ENCODE assay signal across 18 cellular contexts in genomic region chr13:93066187-93066586, GRCh38.
DNase-seq lines count a peak whose midpoint lies in the region; ATAC-seq, FAIRE-seq and TF ChIP-seq lines count a peak whose summit lies in the region.
"Had no signal": no experiment of that assay in that cellular context is flagged by ENCODE, and none has a peak within 500 bp of the region (broad histone marks: within the 10 kb centered on the region; RNA-seq: fewer than 3 reads in every experiment).

No MANE protein-coding gene starts in this region.

- H3K9ac ChIP-seq in SK-N-SH, result no peak overlapping the region
- H3K9ac ChIP-seq: KMS-11 had no signal

- DNase-seq in SK-N-SH, result no peak
- DNase-seq in adrenal gland, result peak; percentile 33 to 71 (median 55)
- peak; percentile 71 for DNase-seq in fibroblast of villous mesenchyme (ENCODE audit: low read depth)
- peak; percentile 6 for DNase-seq in urothelium cell line (ENCODE audit: low spot score)
- DNase-seq in stimulated activated CD4-positive, alpha-beta T cell treated with anti-CD3 and anti-CD28 coated beads, Interleukin-2, amount 100 ng/mL, for 48 hours, result no peak
- DNase-seq: activated B cell treated with CpG ODN at 0.5 μM for 24 hours; CD4-positive, alpha-beta memory T cell; effector CD8-positive, alpha-beta T cell; midbrain; NCI-H1694 treated with DMSO at 0.1 percent for 48 hours; NCI-H524 treated with DMSO at 0.1 percent for 48 hours; nucleus accumbens had no signal

- peak overlapping the region in 1 of 2 experiments; percentile 50; a peak in 2 of 4 replicates for H3K27ac ChIP-seq in SK-N-SH (ENCODE audit: low read depth in 2 of 2, low read length in 1 of 2)
- peak overlapping the region in 3 of 5 donors; percentile 13 to 61 (median 40) for H3K27ac ChIP-seq in adrenal gland
- H3K27ac ChIP-seq: 22Rv1, KMS-11 had no signal

- WGBS in SK-N-SH (ENCODE audit: low lambda C conversion rate), result 33% methylated on average over 4 of the region's 4 CpGs
- 32 to 51% (median 48%) methylated on average over 4 of the region's 4 CpGs for WGBS in adrenal gland, 4 donors

- H3K27me3 ChIP-seq in SK-N-SH (ENCODE audit: insufficient read depth) (no peaks in the 10 kb centered on the region), adrenal gland (no peaks in the 10 kb centered on the region)

- TF ChIP-seq POLR2A in adrenal gland (IDR thresholded peaks at IDR 0.05), result no peak

- no peaks in the 10 kb centered on the region for H3K9me3 ChIP-seq in SK-N-SH
- H3K9me3 ChIP-seq in adrenal gland (replicated peaks in 1 of 3), result no peaks in the 10 kb centered on the region

- POLR2A ChIA-PET in SK-N-SH (lab: Yijun Ruan, JAX), result no interaction called here

- no peak overlapping the region for H3K4me2 ChIP-seq in SK-N-SH
- H3K4me2 ChIP-seq: KMS-11 had no signal

- TF ChIP-seq EP300 in SK-N-SH (IDR thresholded peaks at IDR 0.05; ENCODE audit: borderline replicate concordance in 1 of 2, low read depth in 1 of 2, low read length in 1 of 2), result no peak

- intact Hi-C loops in adrenal gland (cut with DNase I), result no loop called here

- H3K4me1 ChIP-seq in SK-N-SH (ENCODE audit: control insufficient read depth in 1 of 2, insufficient read depth in 2 of 2, low read depth in 1 of 2, low read length in 1 of 2), result no peaks in the 10 kb centered on the region; a peak in 1 of 4 replicates
- H3K4me1 ChIP-seq in adrenal gland (replicated peaks in 1 of 2), result peaks cover 0 to 2% of the 10 kb centered on the region in 2 donors

- TF ChIP-seq RAD21 in SK-N-SH (IDR thresholded peaks at IDR 0.05; ENCODE audit: low read length), result no peak

- CTCF ChIA-PET in SK-N-SH (lab: Yijun Ruan, JAX), result interaction anchor here (1.1 kb wide), 1 partner anchor 879 kb away, joined by 4 read pairs; no protein-coding TSS in a partner anchor

- FAIRE-seq in urothelium cell line (lab: Jason Lieb, UNC), result no peak
- FAIRE-seq: GM12892 had no signal

- ATAC-seq in SK-N-SH treated with all-trans-retinoic acid at 6 μM for 48 hours, result no peak; the same call in 2 of the 3 replicates
- ATAC-seq in GM18873 (IDR thresholded peaks at IDR 0.05; ENCODE audit: low FRiP score, unreplicated experiment), result no peak
- no peak for ATAC-seq in HG03439 (IDR thresholded peaks at IDR 0.05; ENCODE audit: unreplicated experiment)

- no peaks in the 10 kb centered on the region for H4K20me1 ChIP-seq in SK-N-SH (ENCODE audit: insufficient read depth)

- no peaks in the 10 kb centered on the region for H3K36me3 ChIP-seq in SK-N-SH (replicated peaks in 1 of 2; ENCODE audit: control insufficient read depth in 1 of 2, insufficient read depth in 2 of 2, low read length in 1 of 2)
- no peaks in the 10 kb centered on the region for H3K36me3 ChIP-seq in adrenal gland (replicated peaks in 1 of 2)

- no peaks in the 10 kb centered on the region for H3K79me2 ChIP-seq in SK-N-SH (ENCODE audit: insufficient read depth)

- no peak overlapping the region for H3K4me3 ChIP-seq in SK-N-SH (ENCODE audit: low read depth in 2 of 2, low read length in 1 of 2)
- no peak overlapping the region for H3K4me3 ChIP-seq in adrenal gland
- H3K4me3 ChIP-seq in fibroblast of villous mesenchyme (ENCODE audit: low read depth, low read length), result no peak overlapping the region

- H3F3A ChIP-seq in SK-N-SH (replicated peaks; ENCODE audit: insufficient read depth), result no peaks in the 10 kb centered on the region

- H2AFZ ChIP-seq in SK-N-SH (ENCODE audit: low read depth), result peak overlapping the region; percentile 66; the same call in 1 of the 2 replicates

- H3K9me2 ChIP-seq in SK-N-SH, result no peaks in the 10 kb centered on the region

- no peak for TF ChIP-seq CTCF in SK-N-SH (IDR thresholded peaks at IDR 0.05)
- no peak for TF ChIP-seq CTCF in adrenal gland (IDR thresholded peaks at IDR 0.05)
- TF ChIP-seq CTCF in fibroblast of villous mesenchyme (IDR thresholded peaks at IDR 0.05; ENCODE audit: insufficient read depth, low read depth, low read length), result no peak

TF ChIP-seq in SK-N-SH, 30 proteins besides CTCF, POLR2A, EP300 and RAD21 (continues in another document):
- TF ChIP-seq RCOR1 (IDR thresholded peaks at IDR 0.05; ENCODE audit: low read length) (no peak), TCF12 (IDR thresholded peaks at IDR 0.05) (0 out of 2 replicates have a peak, but pooled peaks have one; percentile 4), FOSL2 (IDR thresholded peaks at IDR 0.05; ENCODE audit: borderline replicate concordance, low read depth) (peak; percentile 26; the same call in 1 of the 2 replicates), REST (IDR thresholded peaks at IDR 0.05; ENCODE audit: low read depth, low read length) (no peak)

TF ChIP-seq in SK-N-SH treated with all-trans-retinoic acid at 6 μM for 48 hours, 23 proteins besides CTCF, POLR2A, EP300 and RAD21:
- TF ChIP-seq PATZ1 (CRISPR knock-in tag; IDR thresholded peaks at IDR 0.05; ENCODE audit: borderline replicate concordance) (no peak), ZFP30 (CRISPR knock-in tag; IDR thresholded peaks at IDR 0.05) (no peak), ESRRG (CRISPR knock-in tag; IDR thresholded peaks at IDR 0.05) (no peak), TSHZ2 (CRISPR knock-in tag; IDR thresholded peaks at IDR 0.05) (no peak), RARB (CRISPR knock-in tag; IDR thresholded peaks at IDR 0.05) (no peak), CREB5 (CRISPR knock-in tag; IDR thresholded peaks at IDR 0.05; ENCODE audit: low read depth) (no peak), ZNF70 (CRISPR knock-in tag; IDR thresholded peaks at IDR 0.05) (no peak), ARNTL (CRISPR knock-in tag; IDR thresholded peaks at IDR 0.05; ENCODE audit: borderline replicate concordance, low read depth) (no peak), TOX (CRISPR knock-in tag; IDR thresholded peaks at IDR 0.05; ENCODE audit: borderline replicate concordance) (no peak), TCF4 (CRISPR knock-in tag; IDR thresholded peaks at IDR 0.05; ENCODE audit: borderline replicate concordance) (no peak), SNAI2 (CRISPR knock-in tag; IDR thresholded peaks at IDR 0.05) (no peak), ZNF565 (CRISPR knock-in tag; conservative IDR thresholded peaks at IDR 0.05; ENCODE audit: low read depth) (no peak), CSRNP3 (CRISPR knock-in tag; IDR thresholded peaks at IDR 0.05) (no peak)

Comparison
In these comparisons a context has a peak if more than half of its experiments do, and no peak if none do; other contexts are left out.
1. DNase-seq: peak in adrenal gland (7 of 7), fibroblast of villous mesenchyme (single experiment) and urothelium cell line (single experiment); none in SK-N-SH (single experiment) and stimulated activated CD4-positive, alpha-beta T cell treated with anti-CD3 and anti-CD28 coated beads, Interleukin-2, amount 100 ng/mL, for 48 hours (0 of 2).